Comparison of ENCODE assay signal across 20 cellular contexts in the genomic region with DNA sequence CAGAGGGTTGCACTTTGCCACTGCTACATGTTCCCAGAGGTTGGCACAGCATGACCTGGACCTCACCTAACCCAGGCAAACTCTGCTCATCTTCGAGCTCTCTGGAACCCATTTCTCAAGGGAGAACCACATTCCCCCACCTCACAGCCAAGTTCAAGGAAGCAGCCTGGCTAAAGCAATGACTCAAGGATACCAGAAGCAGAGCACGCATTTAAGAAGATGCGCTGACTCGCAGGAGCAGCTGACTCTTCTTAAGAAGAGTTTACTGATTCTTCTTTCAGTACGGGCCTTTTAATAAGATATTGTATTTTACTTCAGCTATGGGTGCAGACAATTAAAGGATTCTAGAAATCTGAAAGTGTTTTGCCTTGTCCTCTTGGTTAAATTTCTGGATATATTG. TPM values are rescaled to one million over a fixed set of nuclear protein-coding genes. Genes with fewer than 3 reads are reported as not detected.
"Had no signal": no experiment of that assay in that cellular context is flagged by ENCODE, and none has a peak within 500 bp of the region (broad histone marks: within the 10 kb centered on the region; RNA-seq: fewer than 3 reads in every experiment).

No MANE protein-coding gene starts in this region.

- H3K9me3 Mint-ChIP-seq: activated T-cell treated with anti-CD3 and anti-CD28 coated beads, Interleukin-2, amount 50 U/mL, for 24 hours; activated T-helper 17 cell treated with anti-CD3 and anti-CD28 coated beads, Interleukin-2, amount 50 U/mL, for 72 hours; WTC11 had no signal

- H3K27ac ChIP-seq: ascending aorta, coronary artery, esophagus squamous epithelium, gastroesophageal sphincter, pancreas, psoas muscle, right atrium auricular region, tibial nerve had no signal

- H3K4me3 Mint-ChIP-seq: activated T-cell treated with anti-CD3 and anti-CD28 coated beads, Interleukin-2, amount 50 U/mL, for 24 hours; activated T-helper 17 cell treated with anti-CD3 and anti-CD28 coated beads, Interleukin-2, amount 50 U/mL, for 72 hours; memory B cell; nephron; stimulated activated naive CD8-positive, alpha-beta T cell treated with anti-CD3 and anti-CD28 coated beads, Interleukin-15, amount 100 ng/mL, for 72 hours; WTC11 had no signal

- H3K36me3 Mint-ChIP-seq: memory B cell had no signal

- H3K4me1 Mint-ChIP-seq: activated T-helper 17 cell treated with anti-CD3 and anti-CD28 coated beads, Interleukin-2, amount 50 U/mL, for 72 hours; memory B cell; stimulated activated naive CD8-positive, alpha-beta T cell treated with anti-CD3 and anti-CD28 coated beads, Interleukin-15, amount 100 ng/mL, for 72 hours had no signal

- H3K4me1 ChIP-seq: pancreas had no signal

- H3K4me3 ChIP-seq: ascending aorta, coronary artery, esophagus squamous epithelium, gastroesophageal sphincter, pancreas, psoas muscle, right atrium auricular region, tibial nerve had no signal

- H3K27me3 ChIP-seq: ascending aorta, pancreas, right atrium auricular region, tibial nerve had no signal

- H3K27ac Mint-ChIP-seq: activated naive CD4-positive, alpha-beta T cell treated with anti-CD3 and anti-CD28 coated beads, Interleukin-2, amount 50 U/mL, for 72 hours; activated T-cell treated with anti-CD3 and anti-CD28 coated beads, Interleukin-2, amount 50 U/mL, for 24 hours; activated T-helper 17 cell treated with anti-CD3 and anti-CD28 coated beads, Interleukin-2, amount 50 U/mL, for 72 hours; memory B cell; nephron; stimulated activated naive CD8-positive, alpha-beta T cell treated with anti-CD3 and anti-CD28 coated beads, Interleukin-15, amount 100 ng/mL, for 72 hours; WTC11 had no signal

- DNase-seq: activated T-cell treated with anti-CD3 and anti-CD28 coated beads, Interleukin-2, amount 50 U/mL, for 24 hours; esophagus squamous epithelium; head of caudate nucleus; hypothalamus; left colon; pancreas; psoas muscle; stimulated activated CD4-positive, alpha-beta T cell treated with anti-CD3 and anti-CD28 coated beads, Interleukin-12 subunit alpha, Interleukin-12 subunit beta, amount 100 ng/mL, for 4 hours; stimulated activated CD4-positive, alpha-beta T cell treated with anti-CD3 and anti-CD28 coated beads, Interleukin-4, amount 100 ng/mL, for 4 hours; stimulated activated naive CD8-positive, alpha-beta T cell treated with anti-CD3 and anti-CD28 coated beads, Interleukin-15, amount 100 ng/mL, for 72 hours had no signal

- H3K9me3 ChIP-seq: ascending aorta, esophagus squamous epithelium, gastroesophageal sphincter, pancreas, psoas muscle, right atrium auricular region, tibial nerve had no signal

- ATAC-seq: activated naive CD4-positive, alpha-beta T cell treated with anti-CD3 and anti-CD28 coated beads, Interleukin-2, amount 50 U/mL, for 72 hours; activated T-helper 17 cell treated with anti-CD3 and anti-CD28 coated beads, Interleukin-2, amount 50 U/mL, for 72 hours; gastroesophageal sphincter; left colon; pancreas; psoas muscle; stimulated activated naive CD8-positive, alpha-beta T cell treated with anti-CD3 and anti-CD28 coated beads, Interleukin-15, amount 100 ng/mL, for 72 hours; WTC11 had no signal

RNA-seq across cellular contexts. Expression of a gene that starts 4.1 kb away (rescaled TPM):
- total RNA-seq: activated naive CD4-positive, alpha-beta T cell treated with anti-CD3 and anti-CD28 coated beads, Interleukin-2, amount 50 U/mL, for 72 hours; activated T-helper 17 cell treated with anti-CD3 and anti-CD28 coated beads, Interleukin-2, amount 50 U/mL, for 72 hours had no signal
